In genomic region chr2:165629776-165630175, GRCh38 we compare ENCODE assay signal across 19 cellular contexts.
DNase-seq lines count a peak whose midpoint lies in the region; TF ChIP-seq lines count a peak whose summit lies in the region.
"Had no signal": no experiment of that assay in that cellular context is flagged by ENCODE, and none has a peak within 500 bp of the region (broad histone marks: within the 10 kb centered on the region; RNA-seq: fewer than 3 reads in every experiment).

No MANE protein-coding gene starts in this region.

- 0 out of 2 replicates have a peak overlapping the region, but pooled peaks have one; percentile 18 for H3K4me2 ChIP-seq in MM.1S (ENCODE audit: low read depth, low read length)

- TF ChIP-seq CTCF in MM.1S (IDR thresholded peaks at IDR 0.05; ENCODE audit: low read length) (no peak), neural crest cell (conservative IDR thresholded peaks at IDR 0.05) (no peak), glutamatergic neuron (IDR thresholded peaks at IDR 0.05; ENCODE audit: partially characterized antibody, unreplicated experiment) (no peak)

- H3K4me3 Mint-ChIP-seq in neural crest cell (no peak overlapping the region), glutamatergic neuron (ENCODE audit: unreplicated experiment) (no peak overlapping the region)
- H3K4me3 Mint-ChIP-seq: CD8-positive, alpha-beta T cell; T-helper 1 cell treated with Interleukin-12 subunit alpha and Interleukin-12 subunit beta and Interleukin-4 antibody, amounts not matched to agents 30 μg/mL and 1 μg/mL, for 36 hours had no signal

- 75 to 76% methylated on average over 2 of the region's 2 CpGs for WGBS in ectodermal cell, 2 experiments

- H3K4me3 ChIP-seq in MM.1S (ENCODE audit: low read length) (no peak overlapping the region), ectodermal cell (ENCODE audit: insufficient read depth, low read depth, low read length) (no peak overlapping the region)
- H3K4me3 ChIP-seq: K562 had no signal

- H3K27me3 Mint-ChIP-seq in neural crest cell (ENCODE audit: low read depth) (no peaks in the 10 kb centered on the region), glutamatergic neuron (ENCODE audit: unreplicated experiment) (no peaks in the 10 kb centered on the region)

- 0 out of 2 replicates have a peak overlapping the region, but pooled peaks have one; percentile 15 for H2AFZ ChIP-seq in MM.1S (ENCODE audit: low read length)

- H3K9me3 Mint-ChIP-seq in neural crest cell = no peaks in the 10 kb centered on the region
- peaks cover 3% of the 10 kb centered on the region for H3K9me3 Mint-ChIP-seq in glutamatergic neuron (ENCODE audit: unreplicated experiment)
- H3K9me3 Mint-ChIP-seq: CD8-positive, alpha-beta T cell; T-helper 1 cell treated with Interleukin-12 subunit alpha and Interleukin-12 subunit beta and Interleukin-4 antibody, amounts not matched to agents 30 μg/mL and 1 μg/mL, for 36 hours had no signal

- H3K27ac Mint-ChIP-seq in neural crest cell (ENCODE audit: unreplicated experiment) = peak overlapping the region; percentile 89
- no peak overlapping the region for H3K27ac Mint-ChIP-seq in glutamatergic neuron (ENCODE audit: unreplicated experiment)
- H3K27ac Mint-ChIP-seq: CD8-positive, alpha-beta T cell; T-helper 1 cell treated with Interleukin-12 subunit alpha and Interleukin-12 subunit beta and Interleukin-4 antibody, amounts not matched to agents 30 μg/mL and 1 μg/mL, for 36 hours had no signal

- H3K4me1 Mint-ChIP-seq in neural crest cell (peaks cover 48% of the 10 kb centered on the region), glutamatergic neuron (ENCODE audit: low read depth, unreplicated experiment) (peaks cover 6% of the 10 kb centered on the region)

- peak; percentile 15 for DNase-seq in DMS79 (lab: John Stamatoyannopoulos, UW)
- DNase-seq in DMS79 treated with DMSO at 0.1 percent for 48 hours (lab: John Stamatoyannopoulos, UW) = no peak
- peak; percentile 59 for DNase-seq in MM.1S
- DNase-seq in neural crest cell (ENCODE audit: low read depth, low spot score) = no peak
- DNase-seq in COLO668 (lab: John Stamatoyannopoulos, UW; ENCODE audit: unreplicated experiment) = no peak
- DNase-seq in glutamatergic neuron = no peak
- DNase-seq in substantia nigra (lab: John Stamatoyannopoulos, UW) = no peak
- DNase-seq: CD8-positive, alpha-beta T cell; GF-D8; NCI-H1417 treated with DMSO at 0.1 percent for 48 hours; NCI-H1930; NCI-H345; NCI-H526; NK-92 treated with Interleukin-12 subunit alpha and Interleukin-12 subunit beta, amount 100 ng/mL, for 24 hours had no signal

- H3K4me1 ChIP-seq in MM.1S (ENCODE audit: low read length) (peaks cover 8% of the 10 kb centered on the region; the same call in 1 of the 2 replicates), ectodermal cell (ENCODE audit: control insufficient read depth, insufficient read depth, low read length) (peaks cover 39% of the 10 kb centered on the region)

- no peaks in the 10 kb centered on the region for H3K79me2 ChIP-seq in MM.1S (ENCODE audit: low read length)

- H3K27ac ChIP-seq in MM.1S (ENCODE audit: low read length) (no peak overlapping the region), ectodermal cell (ENCODE audit: insufficient read depth, low read depth, low read length, poor library complexity, severe bottlenecking) (peak overlapping the region; percentile 4), substantia nigra (ENCODE audit: low read depth, low read length, poor library complexity, severe bottlenecking) (no peak overlapping the region)
- H3K27ac ChIP-seq: 22Rv1, RWPE1 had no signal

- H3K9me3 ChIP-seq in MM.1S (replicated peaks; ENCODE audit: insufficient read depth, low read length) = no peaks in the 10 kb centered on the region
- H3K9me3 ChIP-seq in ectodermal cell (ENCODE audit: control insufficient read depth, low read length) = no peaks in the 10 kb centered on the region

- H3K9me2 ChIP-seq in MM.1S (replicated peaks; ENCODE audit: insufficient read depth, low read length) = no peaks in the 10 kb centered on the region

- H4K20me1 ChIP-seq in MM.1S (ENCODE audit: insufficient read depth, low read length) = no peaks in the 10 kb centered on the region

- H3F3A ChIP-seq in MM.1S (ENCODE audit: insufficient read depth, low read length) = no peaks in the 10 kb centered on the region

- H3K27me3 ChIP-seq in MM.1S (replicated peaks; ENCODE audit: insufficient read depth, low read length) = no peaks in the 10 kb centered on the region
- H3K27me3 ChIP-seq in ectodermal cell (ENCODE audit: control insufficient read depth, insufficient read depth, low read length, poor library complexity, severe bottlenecking) = no peaks in the 10 kb centered on the region

- H3K9ac ChIP-seq in MM.1S (ENCODE audit: low read length) = no peak overlapping the region

- peaks cover 8% of the 10 kb centered on the region for H3K36me3 Mint-ChIP-seq in neural crest cell (ENCODE audit: low read depth)
- no peaks in the 10 kb centered on the region for H3K36me3 Mint-ChIP-seq in glutamatergic neuron (ENCODE audit: unreplicated experiment)
- H3K36me3 Mint-ChIP-seq: CD8-positive, alpha-beta T cell had no signal

- H3K36me3 ChIP-seq in MM.1S (replicated peaks; ENCODE audit: insufficient read depth, low read length) = no peaks in the 10 kb centered on the region
- no peaks in the 10 kb centered on the region for H3K36me3 ChIP-seq in ectodermal cell (ENCODE audit: control insufficient read depth, insufficient read depth, low read length)

Comparison
In these comparisons a context has a peak if more than half of its experiments do, and no peak if none do; other contexts are left out.
1. DNase-seq: peak in DMS79 (single experiment) and MM.1S (single experiment); none in DMS79 treated with DMSO at 0.1 percent for 48 hours (single experiment), neural crest cell (single experiment), COLO668 (single experiment), glutamatergic neuron (single experiment) and substantia nigra (0 of 49).